8 cellular contexts compared by ENCODE assay signal in the genomic region with DNA sequence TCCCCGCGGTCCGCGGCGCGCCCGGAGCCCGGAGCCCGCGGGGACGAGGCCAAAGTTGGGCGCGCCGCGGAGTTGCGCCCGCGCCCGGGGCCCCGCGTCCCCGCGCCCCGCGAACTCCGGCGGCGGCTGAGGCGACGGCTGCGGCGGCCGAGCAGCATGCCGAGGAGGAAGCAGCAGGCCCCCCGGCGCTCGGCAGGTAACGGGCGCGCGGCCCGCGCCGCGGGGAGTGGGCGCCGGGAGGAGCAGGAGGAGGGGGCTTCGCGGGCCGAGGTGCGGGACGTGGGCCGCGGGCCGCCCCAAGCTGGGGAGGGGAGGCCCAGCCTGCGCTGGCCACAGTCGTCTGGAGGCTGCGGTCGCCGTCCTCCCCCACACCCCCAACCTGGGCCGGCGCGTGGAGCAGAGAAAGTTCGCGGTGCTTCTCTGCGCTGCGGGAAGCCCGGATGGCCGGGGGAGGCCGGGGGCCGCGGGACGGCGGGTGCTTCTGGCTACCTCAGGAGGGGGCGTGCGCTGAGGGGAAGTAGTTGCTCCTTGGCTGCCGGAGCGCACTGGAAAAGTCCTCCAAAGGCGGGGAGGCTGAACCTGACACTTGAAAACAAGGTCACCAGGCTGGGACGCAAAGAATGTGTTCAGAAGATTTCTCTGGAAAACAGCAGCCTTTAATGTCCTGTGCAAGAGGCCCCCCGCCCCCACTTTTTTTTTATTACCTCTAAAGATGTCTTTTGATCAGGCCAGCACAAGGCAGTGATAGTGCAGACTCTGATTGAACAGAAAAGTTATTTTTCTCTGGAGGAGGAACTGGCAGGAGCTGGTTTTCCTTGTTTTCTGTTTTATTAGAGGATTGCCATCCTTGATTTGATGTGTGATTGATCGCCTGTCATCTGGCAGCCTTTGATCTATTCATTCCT. TPM values are rescaled to one million over a fixed set of nuclear protein-coding genes. Genes with fewer than 3 reads are reported as not detected.
DNase-seq lines count a peak whose midpoint lies in the region; ATAC-seq, FAIRE-seq and TF ChIP-seq lines count a peak whose summit lies in the region.

No MANE protein-coding gene starts in this region.

- H3K4me1 Mint-ChIP-seq in brain, result peaks cover 65% of the 10 kb centered on the region

- peaks cover 0 to 3% (median 0%) of the 10 kb centered on the region in 5 experiments for H3K9me3 Mint-ChIP-seq in brain

- H3K36me3 ChIP-seq in Panc1 (ENCODE audit: control insufficient read depth, insufficient read depth, low read length) (no peaks in the 10 kb centered on the region), kidney (ENCODE audit: control insufficient read depth in 1 of 2, insufficient read depth in 2 of 2, low read length in 2 of 2) (no peaks in the 10 kb centered on the region)

- in situ Hi-C loops in Panc1 (cut with HindIII; ENCODE audit: low pct_unique_long_range_greater_than_20kb, low sequenced_read_pairs), result no loop called here

- no peak for FAIRE-seq in kidney (lab: Jason Lieb, UNC)

- peak; percentile 1; the same call in 1 of the 2 replicates for ATAC-seq in Panc1
- ATAC-seq in HG03520 (IDR thresholded peaks at IDR 0.05; ENCODE audit: unreplicated experiment), result no peak
- ATAC-seq in GM18519 (IDR thresholded peaks at IDR 0.05; ENCODE audit: low FRiP score, unreplicated experiment), result no peak

- no peak for TF ChIP-seq CTCF in Panc1 (IDR thresholded peaks at IDR 0.05)
- no peak for TF ChIP-seq CTCF in brain (conservative IDR thresholded peaks at IDR 0.05)
- TF ChIP-seq CTCF in kidney (IDR thresholded peaks at IDR 0.05; ENCODE audit: borderline replicate concordance, extremely low read depth, insufficient read depth), result no peak

- intact Hi-C loops in Panc1 (cut with micrococcal nuclease; ENCODE audit: unreplicated experiment), result loop anchor here (10.0 kb wide), 1 partner anchor 557 kb away; no protein-coding TSS in a partner anchor
- intact Hi-C loops in kidney (cut with DNase I), result no loop called here

- peak overlapping the region; percentile 88 to 99 (median 93) for H3K4me3 Mint-ChIP-seq in brain

- H3K4me3 ChIP-seq in GM08714 (ENCODE audit: low read length) (peak overlapping the region; percentile 88), Panc1 (ENCODE audit: low read depth in 2 of 2, low read length in 2 of 2) (peak overlapping the region; percentile 54 to 57), kidney (ENCODE audit: low read length in 2 of 2) (peak overlapping the region; percentile 30 to 69)

- no TSS peak for BruUV-seq in Panc1 (replicated peaks; lab: Mats Ljungman, UMichigan)

- H3K4me1 ChIP-seq in Panc1 (ENCODE audit: control insufficient read depth, insufficient read depth, low read length) (peaks cover 36% of the 10 kb centered on the region), kidney (ENCODE audit: control insufficient read depth in 1 of 2, insufficient read depth in 1 of 2, low read depth in 1 of 2, low read length in 2 of 2) (peaks cover 24 to 31% of the 10 kb centered on the region in 2 donors)

- peaks cover 4% of the 10 kb centered on the region for H3K36me3 Mint-ChIP-seq in brain

- POLR2A ChIA-PET in Panc1 (lab: Charles Lee), result no interaction called here

- DNase-seq in A172 (ENCODE audit: low spot score) (peak; percentile 10), Panc1 (ENCODE audit: low read depth, low spot score) (no peak), kidney (peak; percentile 83)
- DNase-seq in stimulated activated CD4-positive, alpha-beta T cell treated with anti-CD3 and anti-CD28 coated beads, Interleukin-4, amount 100 ng/mL, for 4 hours, result peak; percentile 21 to 40

- peak overlapping the region; percentile 54 to 97 (median 90) for H3K27ac Mint-ChIP-seq in brain

- no peaks in the 10 kb centered on the region for H3K27me3 ChIP-seq in Panc1 (ENCODE audit: control insufficient read depth, insufficient read depth, low read length)

- peaks cover 23% of the 10 kb centered on the region for H3K27me3 Mint-ChIP-seq in brain

- H3K9me3 ChIP-seq in Panc1 (ENCODE audit: control insufficient read depth, insufficient read depth, low read depth, low read length) (no peaks in the 10 kb centered on the region), kidney (ENCODE audit: control insufficient read depth in 1 of 2, low read length in 2 of 2) (no peaks in the 10 kb centered on the region)

- H3K9ac ChIP-seq in kidney (ENCODE audit: low read length in 2 of 2), result peak overlapping the region; percentile 7 to 66

- CTCF ChIA-PET in Panc1 (lab: Charles Lee), result no interaction called here

- H3K27ac ChIP-seq in Panc1 (ENCODE audit: low read length) (0 out of 2 replicates have a peak overlapping the region, but pooled peaks have one; percentile 5), kidney (ENCODE audit: low read depth in 2 of 2, low read length in 2 of 2) (peak overlapping the region; percentile 79 to 88)

RNA-seq across cellular contexts. Expression of a gene that starts 1.4 kb away (rescaled TPM):
- 2.2 and 2.7 TPM in 2 replicates for total RNA-seq in A172 (2014; rRNA removed; shearing (Covaris generic))
- total RNA-seq in Panc1 (2021; ENCODE audit: unreplicated experiment) (10.0 TPM), kidney (31.3 TPM)
- polyA plus RNA-seq in Panc1 (2012; ENCODE audit: insufficient read length), result 13.7 TPM
- polyA plus RNA-seq in brain (ENCODE audit: insufficient read depth, low read depth, low replicate concordance) (35.6 TPM), kidney (ENCODE audit: insufficient read depth, low read depth, low replicate concordance) (7.0 TPM)

RNA-seq across cellular contexts. Expression of a gene that starts 3.0 kb away (rescaled TPM):
- 7.6 and 7.9 TPM in 2 replicates for total RNA-seq in A172 (2014; rRNA removed; shearing (Covaris generic))
- total RNA-seq in Panc1 (2021; ENCODE audit: unreplicated experiment) (45.0 TPM), kidney (36.8 TPM)
- polyA plus RNA-seq in Panc1 (2012; ENCODE audit: insufficient read length), result 28.9 TPM
- polyA plus RNA-seq in brain (ENCODE audit: insufficient read depth, low read depth, low replicate concordance) (30.8 TPM), kidney (ENCODE audit: insufficient read depth, low read depth, low replicate concordance) (21.1 TPM)
